ENCODE assay signal across 1 cellular context in genomic region chr6:155115893-155116570, GRCh38.
TF ChIP-seq lines count a peak whose summit lies in the region.

No MANE protein-coding gene starts in this region.

TF ChIP-seq in WTC11, 78 proteins besides CTCF, POLR2A, EP300 and RAD21 (continued from another document):
- TF ChIP-seq ZBTB43 (CRISPR knock-in tag; IDR thresholded peaks at IDR 0.05): no peak
- TF ChIP-seq KAT7 (CRISPR knock-in tag; IDR thresholded peaks at IDR 0.05; ENCODE audit: borderline replicate concordance): no peak
- no peak for TF ChIP-seq E2F1 (CRISPR knock-in tag; IDR thresholded peaks at IDR 0.05)
